ENCODE assay signal across 17 cellular contexts in the genomic region with DNA sequence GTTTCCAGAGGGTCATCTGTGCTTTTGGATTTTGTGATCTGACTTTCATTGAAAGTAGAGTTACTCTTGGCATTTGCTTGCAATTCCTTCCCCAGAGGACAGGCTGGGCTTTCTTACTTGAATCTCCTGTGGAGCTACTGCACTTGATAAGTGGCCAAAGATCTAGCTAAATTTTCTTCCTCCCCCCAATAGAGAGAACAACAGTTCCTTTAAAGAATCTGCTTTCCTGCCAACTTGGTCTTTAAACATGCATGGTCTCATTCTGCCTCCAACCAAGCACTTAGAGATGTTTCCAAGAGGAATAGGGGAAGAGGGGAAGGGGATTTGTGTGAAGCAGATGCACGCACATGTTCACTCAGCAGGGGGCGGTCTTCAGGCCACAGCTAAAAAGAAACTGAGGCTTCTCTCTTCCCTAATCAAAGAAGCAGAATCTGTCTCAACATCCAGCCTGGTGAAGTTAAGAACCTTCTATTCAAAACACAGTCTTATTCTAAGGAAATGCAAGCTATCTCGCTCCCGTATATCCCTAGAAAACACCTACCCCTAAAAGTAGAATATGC.
DNase-seq lines count a peak whose midpoint lies in the region; ATAC-seq, FAIRE-seq and TF ChIP-seq lines count a peak whose summit lies in the region.
"Had no signal": no experiment of that assay in that cellular context is flagged by ENCODE, and none has a peak within 500 bp of the region (broad histone marks: within the 10 kb centered on the region; RNA-seq: fewer than 3 reads in every experiment).

No MANE protein-coding gene starts in this region.

- H3K4me1 ChIP-seq in K562 (replicated peaks in 1 of 2; ENCODE audit: control insufficient read depth in 2 of 2, insufficient read depth in 2 of 2, low read length in 2 of 2) (no peaks in the 10 kb centered on the region), body of pancreas (no peaks in the 10 kb centered on the region)
- H3K4me1 ChIP-seq: colonic mucosa had no signal

- no peak overlapping the region for H3K4me2 ChIP-seq in K562 (ENCODE audit: insufficient read depth, low read length)
- H3K4me2 ChIP-seq: KMS-11 had no signal

- H3K27ac ChIP-seq in K562 (ENCODE audit: extremely low read depth, low read depth, low read length) = no peak overlapping the region
- no peak overlapping the region for H3K27ac ChIP-seq in body of pancreas
- H3K27ac ChIP-seq: colonic mucosa, KMS-11, transverse colon had no signal

- CTCF ChIA-PET in HEK293T (lab: Yijun Ruan, JAX) = interaction anchor here (0.7 to 2.5 kb wide), 3 partner anchors 15 to 621 kb away, joined by 3 to 12 read pairs (median 3); no protein-coding TSS in a partner anchor
- CTCF ChIA-PET in K562 (lab: Yijun Ruan, JAX; ENCODE audit: low intra/inter-chr PET ratio) = no interaction called here

- no peaks in the 10 kb centered on the region for H3K9me3 Mint-ChIP-seq in activated naive CD8-positive, alpha-beta T cell treated with anti-CD3 and anti-CD28 coated beads, Interleukin-2, amount 50 U/mL, for 24 hours
- H3K9me3 Mint-ChIP-seq: activated naive CD4-positive, alpha-beta T cell treated with anti-CD3 and anti-CD28 coated beads, Interleukin-2, amount 50 U/mL, for 24 hours had no signal

- intact Hi-C loops in K562 (cut with micrococcal nuclease) (no loop called here), body of pancreas (cut with DNase I) (no loop called here)

- H3K36me3 ChIP-seq in K562 (ENCODE audit: control insufficient read depth, insufficient read depth, low read length) = no peaks in the 10 kb centered on the region
- no peaks in the 10 kb centered on the region for H3K36me3 ChIP-seq in body of pancreas (replicated peaks in 1 of 2; ENCODE audit: insufficient read depth in 1 of 2, low read depth in 2 of 2)
- H3K36me3 ChIP-seq: colonic mucosa, transverse colon had no signal

- FAIRE-seq in K562 (lab: Jason Lieb, UNC) = peak; percentile 6

- POLR2A ChIA-PET in HEK293T (lab: Yijun Ruan, JAX) = no interaction called here
- POLR2A ChIA-PET in K562 (lab: Yijun Ruan, JAX) = interaction anchor here (1.1 to 2.3 kb wide), 2 partner anchors 13 to 21 kb away, joined by 4 to 5 read pairs; no protein-coding TSS in a partner anchor

- BruUV-seq in K562 (replicated peaks; lab: Mats Ljungman, UMichigan) = no TSS peak

- no peaks in the 10 kb centered on the region for H4K20me1 ChIP-seq in K562 (replicated peaks; ENCODE audit: control insufficient read depth, insufficient read depth, low read length)

- no peaks in the 10 kb centered on the region for H3K36me3 Mint-ChIP-seq in activated naive CD8-positive, alpha-beta T cell treated with anti-CD3 and anti-CD28 coated beads, Interleukin-2, amount 50 U/mL, for 24 hours (ENCODE audit: low read depth)
- H3K36me3 Mint-ChIP-seq: activated naive CD4-positive, alpha-beta T cell treated with anti-CD3 and anti-CD28 coated beads, Interleukin-2, amount 50 U/mL, for 24 hours had no signal

- H3K27ac Mint-ChIP-seq in activated naive CD8-positive, alpha-beta T cell treated with anti-CD3 and anti-CD28 coated beads, Interleukin-2, amount 50 U/mL, for 24 hours = no peak overlapping the region
- H3K27ac Mint-ChIP-seq: activated naive CD4-positive, alpha-beta T cell treated with anti-CD3 and anti-CD28 coated beads, Interleukin-2, amount 50 U/mL, for 24 hours had no signal

- no peak overlapping the region for H2AFZ ChIP-seq in K562 (ENCODE audit: low read depth, low read length)

- TF ChIP-seq CTCF in K562 (IDR thresholded peaks at IDR 0.05 in 2 of 3, conservative IDR thresholded peaks at IDR 0.05 in 1 of 3; ENCODE audit: insufficient read depth in 2 of 3, low read depth in 1 of 3, low read length in 3 of 3) (peak; percentile 4 to 45 (median 22); a peak in 3 of 6 replicates), body of pancreas (IDR thresholded peaks at IDR 0.05) (no peak)

- H3K9me1 ChIP-seq in K562 (ENCODE audit: control insufficient read depth, insufficient read depth, low read length) = no peaks in the 10 kb centered on the region

- H3K79me2 ChIP-seq in K562 (ENCODE audit: control insufficient read depth, insufficient read depth, low read length) = no peaks in the 10 kb centered on the region

- TF ChIP-seq POLR2A in K562 (conservative IDR thresholded peaks at IDR 0.05) (no peak), body of pancreas (IDR thresholded peaks at IDR 0.05) (no peak)

- in situ Hi-C loops in K562 (cut with MboI) = no loop called here

- H3K4me1 Mint-ChIP-seq in activated naive CD8-positive, alpha-beta T cell treated with anti-CD3 and anti-CD28 coated beads, Interleukin-2, amount 50 U/mL, for 24 hours = peaks cover 3% of the 10 kb centered on the region
- H3K4me1 Mint-ChIP-seq: activated naive CD4-positive, alpha-beta T cell treated with anti-CD3 and anti-CD28 coated beads, Interleukin-2, amount 50 U/mL, for 24 hours had no signal

- ATAC-seq in K562 (no peak), body of pancreas (no peak)
- no peak for ATAC-seq in activated naive CD8-positive, alpha-beta T cell treated with anti-CD3 and anti-CD28 coated beads, Interleukin-2, amount 50 U/mL, for 24 hours
- ATAC-seq: esophagus mucosa had no signal

- H3K4me3 Mint-ChIP-seq in activated naive CD8-positive, alpha-beta T cell treated with anti-CD3 and anti-CD28 coated beads, Interleukin-2, amount 50 U/mL, for 24 hours = no peak overlapping the region
- H3K4me3 Mint-ChIP-seq: activated naive CD4-positive, alpha-beta T cell treated with anti-CD3 and anti-CD28 coated beads, Interleukin-2, amount 50 U/mL, for 24 hours had no signal

- no peak for TF ChIP-seq RAD21 in K562 (CRISPR knock-in tag; conservative IDR thresholded peaks at IDR 0.05 in 1 of 2, IDR thresholded peaks at IDR 0.05 in 1 of 2)

- TF ChIP-seq EP300 in K562 (IDR thresholded peaks at IDR 0.05; ENCODE audit: low read length) = no peak

- 0% methylated on average over 4 of the region's 4 CpGs for WGBS in K562 (ENCODE audit: insufficient coverage, low coverage, missing lambda C conversion rate)
- WGBS in body of pancreas, 2 donors = 93 to 96% methylated on average over 4 of the region's 4 CpGs

- peak; percentile 9 for DNase-seq in Ammon's horn (ENCODE audit: low spot score)
- DNase-seq in HEK293T (ENCODE audit: extremely low spot score) = no peak
- peak in 3 of 4 experiments; percentile 14 to 27 (median 24) for DNase-seq in K562 (ENCODE audit: extremely low read depth in 1 of 4, low spot score in 3 of 4)
- peak; percentile 21 for DNase-seq in medulla oblongata (ENCODE audit: extremely low spot score)
- no peak for DNase-seq in activated naive CD8-positive, alpha-beta T cell treated with anti-CD3 and anti-CD28 coated beads, Interleukin-2, amount 50 U/mL, for 24 hours
- no peak for DNase-seq in NCI-H2227 treated with DMSO at 0.1 percent for 48 hours (lab: John Stamatoyannopoulos, UW)
- no peak for DNase-seq in activated CD4-positive, alpha-beta T cell treated with anti-CD3 and anti-CD28 coated beads, Interleukin-2, amount 50 U/mL, for 4 hours
- no peak for DNase-seq in body of pancreas
- DNase-seq: colonic mucosa; DMS53; NCI-H1694 treated with DMSO at 0.1 percent for 48 hours; NCI-H748 treated with DMSO at 0.1 percent for 48 hours; stimulated activated CD8-positive, alpha-beta memory T cell treated with anti-CD3 and anti-CD28 coated beads, Interleukin-4, amount 100 ng/mL, for 48 hours; transverse colon had no signal

- H3K9me3 ChIP-seq in K562 (replicated peaks; ENCODE audit: control insufficient read depth, insufficient read depth, low read depth, low read length) (no peaks in the 10 kb centered on the region), body of pancreas (no peaks in the 10 kb centered on the region)
- H3K9me3 ChIP-seq: colonic mucosa, transverse colon had no signal

- H3K4me3 ChIP-seq in K562 = no peak overlapping the region
- H3K4me3 ChIP-seq in body of pancreas = no peak overlapping the region
- H3K4me3 ChIP-seq: colonic mucosa, transverse colon had no signal

- H3K9ac ChIP-seq in K562 (ENCODE audit: insufficient read depth in 1 of 2, low read depth in 2 of 2, low read length in 2 of 2) = no peak overlapping the region
- H3K9ac ChIP-seq: KMS-11 had no signal

- peaks cover 7 to 14% of the 10 kb centered on the region in 2 experiments; a peak in 3 of 5 replicates for H3K27me3 ChIP-seq in K562 (ENCODE audit: control insufficient read depth in 2 of 2, insufficient read depth in 2 of 2, low read length in 2 of 2)
- H3K27me3 ChIP-seq in body of pancreas = no peaks in the 10 kb centered on the region
- H3K27me3 ChIP-seq: colonic mucosa, transverse colon had no signal

- H3K27me3 Mint-ChIP-seq in activated naive CD8-positive, alpha-beta T cell treated with anti-CD3 and anti-CD28 coated beads, Interleukin-2, amount 50 U/mL, for 24 hours = no peaks in the 10 kb centered on the region
- H3K27me3 Mint-ChIP-seq: activated naive CD4-positive, alpha-beta T cell treated with anti-CD3 and anti-CD28 coated beads, Interleukin-2, amount 50 U/mL, for 24 hours had no signal

TF ChIP-seq in HEK293T, 16 proteins besides CTCF, POLR2A, EP300 and RAD21:
- TF ChIP-seq L3MBTL2 (conservative IDR thresholded peaks at IDR 0.05) = 0 out of 2 replicates have a peak, but pooled peaks have one; percentile 13
- no peak for TF ChIP-seq SUZ12 (IDR thresholded peaks at IDR 0.05)

TF ChIP-seq in K562, 482 proteins besides CTCF, POLR2A, EP300 and RAD21:
- no peak for TF ChIP-seq BRD4 (IDR thresholded peaks at IDR 0.05)
- TF ChIP-seq TAF1 (IDR thresholded peaks at IDR 0.05; ENCODE audit: control insufficient read depth, extremely low read depth, insufficient read depth, low read length, severe bottlenecking) = no peak
- no peak for TF ChIP-seq ZNF311 (CRISPR knock-in tag; IDR thresholded peaks at IDR 0.05)
- no peak for TF ChIP-seq DPF2 (IDR thresholded peaks at IDR 0.05)
- TF ChIP-seq YY1 (IDR thresholded peaks at IDR 0.05; ENCODE audit: borderline replicate concordance in 1 of 3, control insufficient read depth in 1 of 3, extremely low read depth in 1 of 3, insufficient read depth in 3 of 3, insufficient read length in 1 of 3, insufficient replicate concordance in 2 of 3, low read depth in 1 of 3, low read length in 2 of 3) = no peak
- TF ChIP-seq, protein P1, sequence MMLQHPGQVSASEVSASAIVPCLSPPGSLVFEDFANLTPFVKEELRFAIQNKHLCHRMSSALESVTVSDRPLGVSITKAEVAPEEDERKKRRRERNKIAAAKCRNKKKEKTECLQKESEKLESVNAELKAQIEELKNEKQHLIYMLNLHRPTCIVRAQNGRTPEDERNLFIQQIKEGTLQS (IDR thresholded peaks at IDR 0.05) = no peak
- TF ChIP-seq, protein P1 (CRISPR knock-in tag; conservative IDR thresholded peaks at IDR 0.05) = no peak

Comparison
In these comparisons a context has a peak if more than half of its experiments do, and no peak if none do; other contexts are left out.
1. DNase-seq: peak in Ammon's horn (single experiment), K562 (3 of 4) and medulla oblongata (single experiment); none in HEK293T (single experiment), activated naive CD8-positive, alpha-beta T cell treated with anti-CD3 and anti-CD28 coated beads, Interleukin-2, amount 50 U/mL, for 24 hours (single experiment), NCI-H2227 treated with DMSO at 0.1 percent for 48 hours (single experiment), activated CD4-positive, alpha-beta T cell treated with anti-CD3 and anti-CD28 coated beads, Interleukin-2, amount 50 U/mL, for 4 hours (0 of 2) and body of pancreas (0 of 4).
2. CTCF ChIP-seq: peak in K562 (3 of 3); none in body of pancreas (0 of 7).